10 cellular contexts compared by ENCODE assay signal in the genomic region with DNA sequence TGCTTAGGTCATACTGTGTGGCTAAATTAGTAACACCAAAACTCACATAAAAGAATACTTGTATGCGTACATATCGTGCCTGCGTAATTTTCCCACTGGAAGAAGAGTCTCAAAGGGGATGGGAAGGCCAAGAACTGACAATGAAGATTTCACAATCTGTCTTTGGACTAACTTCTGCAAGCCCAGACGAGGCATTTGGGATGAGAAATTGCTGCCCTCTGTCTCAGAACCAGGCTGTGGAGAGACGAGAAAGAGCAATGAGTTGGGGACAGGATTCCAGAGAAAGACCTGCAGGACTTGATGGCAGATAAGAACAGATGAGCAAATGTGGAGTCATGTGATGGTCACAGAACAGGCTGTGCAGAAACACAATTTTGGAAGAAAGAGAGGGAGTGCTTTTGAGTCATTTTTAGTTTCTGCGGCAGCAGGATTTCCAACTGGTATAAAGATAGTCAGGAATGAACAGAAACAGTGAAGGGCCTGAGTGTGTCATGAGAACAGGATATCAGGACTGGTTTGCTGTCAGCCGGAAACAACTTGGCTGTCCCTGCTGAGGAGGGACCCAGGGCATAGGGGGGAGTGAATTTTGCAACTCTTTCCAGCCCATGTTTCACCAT.
DNase-seq lines count a peak whose midpoint lies in the region; ATAC-seq and TF ChIP-seq lines count a peak whose summit lies in the region.
"Had no signal": no experiment of that assay in that cellular context is flagged by ENCODE, and none has a peak within 500 bp of the region (broad histone marks: within the 10 kb centered on the region; RNA-seq: fewer than 3 reads in every experiment).

No MANE protein-coding gene starts in this region.

- peaks cover 19% of the 10 kb centered on the region for H3K4me1 Mint-ChIP-seq in MCF 10A (ENCODE audit: insufficient read depth, unreplicated experiment)
- peaks cover 10% of the 10 kb centered on the region for H3K4me1 Mint-ChIP-seq in stimulated activated memory B cell treated with anti-CD40 and anti-IgM and Interleukin-4, amounts not matched to agents 10 μg/mL and 1 μg/mL and 100 μg/mL, for 72 hours

- 47 to 62% methylated on average over 7 of the region's 7 CpGs for WGBS in lung, 2 donors

- intact Hi-C loops in MCF 10A (cut with micrococcal nuclease), result loop anchor here (2.0 to 5.0 kb wide), 2 partner anchors 83 to 188 kb away; a partner anchor contains a TSS
- intact Hi-C loops in breast epithelium (cut with DNase I; ENCODE audit: low total_unique reads), result no loop called here

- no peak for TF ChIP-seq CTCF in MCF 10A (IDR thresholded peaks at IDR 0.05; ENCODE audit: unreplicated experiment)
- TF ChIP-seq CTCF in breast epithelium (IDR thresholded peaks at IDR 0.05), result no peak
- TF ChIP-seq CTCF in cardiac fibroblast (IDR thresholded peaks at IDR 0.05; ENCODE audit: low read depth, low read length), result no peak
- TF ChIP-seq CTCF in lung (IDR thresholded peaks at IDR 0.05; ENCODE audit: control extremely low read depth, extremely low read depth), result no peak

- peak; percentile 91 for DNase-seq in MCF 10A (ENCODE audit: unreplicated experiment)
- no peak for DNase-seq in breast epithelium (ENCODE audit: low spot score in 2 of 2)
- peak; percentile 86 to 95 for DNase-seq in cardiac fibroblast (ENCODE audit: low read depth in 2 of 2)
- peak; percentile 34 for DNase-seq in lung (ENCODE audit: low spot score)
- no peak for DNase-seq in cerebellar nuclear complex (lab: John Stamatoyannopoulos, UW)
- no peak for DNase-seq in Karpas-422
- DNase-seq: CD4-positive, CD25-positive, alpha-beta regulatory T cell; nucleus accumbens had no signal

- no peak overlapping the region for H3K4me2 ChIP-seq in Karpas-422 (ENCODE audit: low read depth, low read length, poor library complexity, severe bottlenecking)

- POLR2A ChIA-PET in MCF 10A (lab: Yijun Ruan, JAX), result interaction anchor here (1.6 kb wide), 1 partner anchor 11 kb away, joined by 5 read pairs; no protein-coding TSS in a partner anchor

- H3K9me3 ChIP-seq in breast epithelium (no peaks in the 10 kb centered on the region), lung (ENCODE audit: control insufficient read depth in 2 of 2, insufficient read depth in 1 of 2, low read length in 1 of 2) (peaks cover 0 to 2% of the 10 kb centered on the region in 2 donors), Karpas-422 (ENCODE audit: low read length) (no peaks in the 10 kb centered on the region)

- BruUV-seq in MCF 10A (replicated peaks; lab: Mats Ljungman, UMichigan), result no TSS peak

- H3K36me3 ChIP-seq in breast epithelium, result no peaks in the 10 kb centered on the region
- no peaks in the 10 kb centered on the region for H3K36me3 ChIP-seq in lung (ENCODE audit: control insufficient read depth in 2 of 2, insufficient read depth in 2 of 2, low read length in 2 of 2)
- no peaks in the 10 kb centered on the region for H3K36me3 ChIP-seq in Karpas-422 (ENCODE audit: insufficient read depth, low read length)

- H3K79me2 ChIP-seq in Karpas-422 (ENCODE audit: low read length), result no peaks in the 10 kb centered on the region

- no peak overlapping the region for H3K9ac ChIP-seq in Karpas-422 (ENCODE audit: low read length)

- H3K27ac Mint-ChIP-seq in MCF 10A (ENCODE audit: low read depth, unreplicated experiment), result peak overlapping the region; percentile 29
- no peak overlapping the region for H3K27ac Mint-ChIP-seq in stimulated activated memory B cell treated with anti-CD40 and anti-IgM and Interleukin-4, amounts not matched to agents 10 μg/mL and 1 μg/mL and 100 μg/mL, for 72 hours

- H3K27me3 ChIP-seq in breast epithelium (no peaks in the 10 kb centered on the region), lung (ENCODE audit: control insufficient read depth, insufficient read depth) (no peaks in the 10 kb centered on the region), Karpas-422 (ENCODE audit: low read length) (no peaks in the 10 kb centered on the region)

- peaks cover 6% of the 10 kb centered on the region for H3K36me3 Mint-ChIP-seq in MCF 10A (ENCODE audit: insufficient read depth, unreplicated experiment)
- H3K36me3 Mint-ChIP-seq in stimulated activated memory B cell treated with anti-CD40 and anti-IgM and Interleukin-4, amounts not matched to agents 10 μg/mL and 1 μg/mL and 100 μg/mL, for 72 hours, result no peaks in the 10 kb centered on the region

- H3K27me3 Mint-ChIP-seq in MCF 10A (ENCODE audit: insufficient read depth, unreplicated experiment), result no peaks in the 10 kb centered on the region
- H3K27me3 Mint-ChIP-seq in stimulated activated memory B cell treated with anti-CD40 and anti-IgM and Interleukin-4, amounts not matched to agents 10 μg/mL and 1 μg/mL and 100 μg/mL, for 72 hours, result no peaks in the 10 kb centered on the region
- H3K27me3 Mint-ChIP-seq: CD4-positive, CD25-positive, alpha-beta regulatory T cell had no signal

- H3K4me3 ChIP-seq in breast epithelium (no peak overlapping the region), cardiac fibroblast (replicated peaks in 1 of 2; ENCODE audit: low read depth in 2 of 2, low read length in 2 of 2) (no peak overlapping the region), lung (no peak overlapping the region), Karpas-422 (ENCODE audit: low read length) (no peak overlapping the region)

- ATAC-seq in lung (ENCODE audit: insufficient read depth, low FRiP score) (no peak), HG02610 (IDR thresholded peaks at IDR 0.05; ENCODE audit: unreplicated experiment) (no peak)
- ATAC-seq in stimulated activated memory B cell treated with anti-CD40 and anti-IgM and Interleukin-4, amounts not matched to agents 10 μg/mL and 1 μg/mL and 100 μg/mL, for 72 hours, result no peak

- H3K4me3 Mint-ChIP-seq in MCF 10A (ENCODE audit: unreplicated experiment), result peak overlapping the region; percentile 48
- H3K4me3 Mint-ChIP-seq in stimulated activated memory B cell treated with anti-CD40 and anti-IgM and Interleukin-4, amounts not matched to agents 10 μg/mL and 1 μg/mL and 100 μg/mL, for 72 hours, result no peak overlapping the region

- no peaks in the 10 kb centered on the region for H3K9me3 Mint-ChIP-seq in MCF 10A (ENCODE audit: unreplicated experiment)
- no peaks in the 10 kb centered on the region for H3K9me3 Mint-ChIP-seq in stimulated activated memory B cell treated with anti-CD40 and anti-IgM and Interleukin-4, amounts not matched to agents 10 μg/mL and 1 μg/mL and 100 μg/mL, for 72 hours

- H3K9me2 ChIP-seq in Karpas-422 (replicated peaks; ENCODE audit: insufficient read depth, low read length), result no peaks in the 10 kb centered on the region

- no peaks in the 10 kb centered on the region for H4K20me1 ChIP-seq in Karpas-422 (ENCODE audit: insufficient read depth, low read depth, low read length)

- CTCF ChIA-PET in MCF 10A (lab: Yijun Ruan, JAX), result no interaction called here

- H2AFZ ChIP-seq in Karpas-422 (ENCODE audit: low read length), result no peak overlapping the region

- peak overlapping the region in 1 of 2 donors; percentile 59 for H3K27ac ChIP-seq in breast epithelium
- peak overlapping the region; percentile 53 to 70 for H3K27ac ChIP-seq in lung (ENCODE audit: low read depth in 1 of 2, low read length in 1 of 2)
- H3K27ac ChIP-seq in Karpas-422 (ENCODE audit: low read length), result no peak overlapping the region

- no peak for TF ChIP-seq POLR2A in breast epithelium (IDR thresholded peaks at IDR 0.05)

- H3K4me1 ChIP-seq in breast epithelium (peaks cover 0 to 6% of the 10 kb centered on the region in 2 donors), lung (ENCODE audit: control insufficient read depth in 2 of 2, insufficient read depth in 2 of 2, low read length in 2 of 2) (peaks cover 0 to 4% of the 10 kb centered on the region in 2 donors), Karpas-422 (ENCODE audit: low read length) (no peaks in the 10 kb centered on the region)

Comparison
In these comparisons a context has a peak if more than half of its experiments do, and no peak if none do; other contexts are left out.
1. DNase-seq: peak in MCF 10A (single experiment), cardiac fibroblast (2 of 2) and lung (single experiment); none in breast epithelium (0 of 2), cerebellar nuclear complex (0 of 2) and Karpas-422 (single experiment).